In the genomic region with DNA sequence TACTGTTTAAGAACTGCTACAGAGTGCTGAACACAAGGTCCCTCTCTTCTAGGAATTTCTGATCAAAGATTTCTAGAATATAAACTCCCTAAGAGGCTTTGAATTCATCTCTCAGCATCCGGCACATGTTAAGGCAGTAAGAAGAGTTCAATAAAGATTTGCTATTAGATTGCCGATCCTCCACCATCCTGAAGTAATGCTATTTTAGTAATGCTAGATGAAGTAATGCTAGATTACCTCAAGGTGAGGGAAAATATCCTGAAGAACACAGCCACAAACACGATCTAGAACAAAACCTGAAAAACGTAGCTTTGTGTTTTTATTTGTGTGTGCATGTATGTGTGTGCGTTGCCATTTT, we compare ENCODE assay signal across 8 cellular contexts. TPM values are rescaled to one million over a fixed set of nuclear protein-coding genes. Genes with fewer than 3 reads are reported as not detected.
DNase-seq lines count a peak whose midpoint lies in the region; ATAC-seq, FAIRE-seq and TF ChIP-seq lines count a peak whose summit lies in the region.

No MANE protein-coding gene starts in this region.

- peaks cover 78% of the 10 kb centered on the region for H3K4me1 Mint-ChIP-seq in activated T-cell treated with anti-CD3 and anti-CD28 coated beads, Interleukin-2, amount 50 U/mL, for 24 hours (ENCODE audit: low read depth)

- H2AFZ ChIP-seq in HepG2 (ENCODE audit: low read length), result no peak overlapping the region

- no peak for DNase-seq in activated T-cell treated with anti-CD3 and anti-CD28 coated beads, Interleukin-2, amount 50 U/mL, for 24 hours
- DNase-seq in activated T-cell treated with anti-CD3 and anti-CD28 coated beads for 4 hours (no peak), HepG2 (ENCODE audit: low spot score) (no peak), tibial nerve (ENCODE audit: low spot score in 2 of 2) (no peak), SIG-M5 treated with dmso at 0.1 percent for 504 hours (lab: John Stamatoyannopoulos, UW; ENCODE audit: unreplicated experiment) (no peak), NCI-H1694 treated with DMSO at 0.1 percent for 48 hours (lab: John Stamatoyannopoulos, UW) (no peak)

- WGBS in HepG2 (ENCODE audit: low lambda C conversion rate), result 2% methylated on average over 5 of the region's 5 CpGs
- 7 to 8% methylated on average over 5 of the region's 5 CpGs for WGBS in tibial nerve, 2 donors

- H3K27me3 ChIP-seq in HepG2 (ENCODE audit: control insufficient read depth in 1 of 2, insufficient read depth in 2 of 2, low read length in 2 of 2) (no peaks in the 10 kb centered on the region; a peak in 2 of 5 replicates), tibial nerve (no peaks in the 10 kb centered on the region)

- in situ Hi-C loops in HepG2 (cut with HindIII; ENCODE audit: extremely low pct_ligation_motif_present, low pct_unique_long_range_greater_than_20kb), result no loop called here

- H3K27me3 Mint-ChIP-seq in activated T-cell treated with anti-CD3 and anti-CD28 coated beads, Interleukin-2, amount 50 U/mL, for 24 hours, result no peaks in the 10 kb centered on the region

- peak overlapping the region; percentile 97 for H3K27ac ChIP-seq in angular gyrus (ENCODE audit: low read depth, low read length)
- H3K27ac ChIP-seq in HepG2 (ENCODE audit: extremely low read length, insufficient read depth, low read length), result peak overlapping the region; percentile 96
- peak overlapping the region; percentile 94 to 98 (median 97) for H3K27ac ChIP-seq in tibial nerve

- no peak for FAIRE-seq in HepG2 (lab: Jason Lieb, UNC)

- H3K36me3 Mint-ChIP-seq in activated T-cell treated with anti-CD3 and anti-CD28 coated beads, Interleukin-2, amount 50 U/mL, for 24 hours (ENCODE audit: low read depth), result peaks cover 67% of the 10 kb centered on the region

- H3K36me3 ChIP-seq in HepG2 (replicated peaks in 1 of 2; ENCODE audit: control insufficient read depth in 1 of 2, insufficient read depth in 2 of 2, low read length in 2 of 2) (no peaks in the 10 kb centered on the region; a peak in 1 of 5 replicates), tibial nerve (peaks cover 0 to 33% (median 6%) of the 10 kb centered on the region in 3 donors)

- no peak for TF ChIP-seq EP300 in HepG2 (IDR thresholded peaks at IDR 0.05; ENCODE audit: low read depth in 2 of 2, low read length in 2 of 2)
- no peak for TF ChIP-seq EP300 in HepG2 (CRISPR knock-in tag; IDR thresholded peaks at IDR 0.05; ENCODE audit: borderline replicate concordance)
- TF ChIP-seq EP300 in tibial nerve (IDR thresholded peaks at IDR 0.05), result no peak

- TF ChIP-seq CTCF in HepG2 (CRISPR knock-in tag; IDR thresholded peaks at IDR 0.05) (no peak), tibial nerve (IDR thresholded peaks at IDR 0.05) (no peak)

- POLR2A ChIA-PET in HepG2 (lab: Yijun Ruan, JAX), result interaction anchor here (0.6 to 1.7 kb wide), 6 partner anchors 11 to 404 kb away, joined by 3 to 18 read pairs (median 4); a partner anchor contains a TSS

- CTCF ChIA-PET in HepG2 (lab: Yijun Ruan, JAX; ENCODE audit: low intra/inter-chr PET ratio, low total read pairs), result no interaction called here

- H3K9me3 ChIP-seq in HepG2 (ENCODE audit: low read length) (no peaks in the 10 kb centered on the region), tibial nerve (no peaks in the 10 kb centered on the region)

- TF ChIP-seq POLR2A in HepG2 (IDR thresholded peaks at IDR 0.05; ENCODE audit: insufficient read depth in 1 of 2, low read depth in 2 of 2, low read length in 2 of 2) (no peak; a peak in 1 of 4 replicates), tibial nerve (IDR thresholded peaks at IDR 0.05) (no peak)

- peak overlapping the region; percentile 99 for H3K27ac Mint-ChIP-seq in activated T-cell treated with anti-CD3 and anti-CD28 coated beads, Interleukin-2, amount 50 U/mL, for 24 hours

- intact Hi-C loops in HepG2 (cut with micrococcal nuclease; ENCODE audit: unreplicated experiment), result loop anchor here (5.0 kb wide), 1 partner anchor 196 kb away; no protein-coding TSS in a partner anchor

- ATAC-seq in HepG2 (no peak), GM21515 (IDR thresholded peaks at IDR 0.05; ENCODE audit: unreplicated experiment) (no peak)

- no peaks in the 10 kb centered on the region for H3K9me3 Mint-ChIP-seq in activated T-cell treated with anti-CD3 and anti-CD28 coated beads, Interleukin-2, amount 50 U/mL, for 24 hours

- H3K4me2 ChIP-seq in HepG2 (ENCODE audit: low read depth, low read length), result peak overlapping the region; percentile 82

- H3K79me2 ChIP-seq in HepG2 (ENCODE audit: insufficient read depth, low read length), result peaks cover 46% of the 10 kb centered on the region

- peaks cover 32% of the 10 kb centered on the region for H4K20me1 ChIP-seq in HepG2 (ENCODE audit: insufficient read depth, low read length)

- peaks cover 64% of the 10 kb centered on the region for H3K4me1 ChIP-seq in HepG2 (ENCODE audit: insufficient read depth, low read length)
- peaks cover 0 to 65% (median 38%) of the 10 kb centered on the region in 4 donors for H3K4me1 ChIP-seq in tibial nerve

- TSS peak; percentile 91 for BruUV-seq in HepG2 (replicated peaks; lab: Mats Ljungman, UMichigan)

- peak overlapping the region; percentile 90 to 96 (median 94) for H3K4me3 ChIP-seq in HepG2 (replicated peaks in 1 of 3; ENCODE audit: insufficient read depth in 1 of 3, low read depth in 2 of 3, low read length in 3 of 3)
- H3K4me3 ChIP-seq in tibial nerve, result peak overlapping the region; percentile 77 to 98 (median 88)

- no peak for TF ChIP-seq RAD21 in HepG2 (CRISPR knock-in tag; IDR thresholded peaks at IDR 0.05)

- H3K4me3 Mint-ChIP-seq in activated T-cell treated with anti-CD3 and anti-CD28 coated beads, Interleukin-2, amount 50 U/mL, for 24 hours, result peak overlapping the region; percentile 89

- peak overlapping the region; percentile 99 for H3K9ac ChIP-seq in HepG2 (ENCODE audit: insufficient read depth, low read depth, low read length)

RNA-seq across cellular contexts. Expression of a gene that starts 0.9 kb away (rescaled TPM):
- total RNA-seq in HepG2 (2016; rRNA removed; fragmentation: Illumina TruSeq; extraction: Trizol) (340 and 475 TPM in 2 replicates), tibial nerve (100 to 1,000 TPM; 244 to 321 (median 281) TPM)
- total RNA-seq in HepG2 (2016; cell fraction: cytosol; rRNA removed; fragmentation: Illumina TruSeq; extraction: Trizol; ENCODE audit: low read depth), result 118 and 121 TPM in 2 replicates
- 344 and 488 TPM in 2 replicates for total RNA-seq in HepG2 (2016; cell fraction: insoluble cytoplasmic fraction; rRNA removed; fragmentation: Illumina TruSeq; extraction: Trizol)
- 130 and 135 TPM in 2 replicates for total RNA-seq in HepG2 (2016; cell fraction: membrane; rRNA removed; fragmentation: Illumina TruSeq; extraction: Trizol)
- total RNA-seq in HepG2 (2016; cell fraction: nucleus; rRNA removed; fragmentation: Illumina TruSeq; extraction: Trizol), result 113 and 117 TPM in 2 replicates
- 238 and 265 TPM in 2 replicates for polyA plus RNA-seq in HepG2 (2011; rRNA removed)
- polyA plus RNA-seq in HepG2 (2011; cell fraction: cytosol; rRNA removed), result 202 and 250 TPM in 2 replicates
- polyA plus RNA-seq in HepG2 (2011; cell fraction: nucleus; rRNA removed), result 45.6 and 55.4 TPM in 2 replicates
- polyA plus RNA-seq in HepG2 (2012), result 212 and 213 TPM in 2 replicates
- polyA plus RNA-seq in HepG2 (2016; cell fraction: cytosol; fragmentation: Illumina TruSeq; extraction: Trizol; ENCODE audit: low read depth), result 96.0 and 108 TPM in 2 replicates
- 470 and 496 TPM in 2 replicates for polyA plus RNA-seq in HepG2 (2016; cell fraction: insoluble cytoplasmic fraction; fragmentation: Illumina TruSeq; extraction: Trizol; ENCODE audit: low read depth)
- 102 and 106 TPM in 2 replicates for polyA plus RNA-seq in HepG2 (2016; cell fraction: membrane; fragmentation: Illumina TruSeq; extraction: Trizol; ENCODE audit: low read depth)
- 168 and 175 TPM in 2 replicates for polyA plus RNA-seq in HepG2 (2016; cell fraction: nucleus; fragmentation: Illumina TruSeq; extraction: Trizol; ENCODE audit: insufficient read depth, low read depth)
- 114 and 173 TPM in 2 replicates for polyA minus RNA-seq in HepG2 (2011; rRNA and poly(A)+ RNA removed; ENCODE audit: low replicate concordance)
- polyA minus RNA-seq in HepG2 (2011; cell fraction: cytosol; rRNA and poly(A)+ RNA removed), result 94.2 and 95.6 TPM in 2 replicates
- polyA minus RNA-seq in HepG2 (2011; cell fraction: nucleus; rRNA and poly(A)+ RNA removed), result 30.6 and 55.3 TPM in 2 replicates

RNA-seq across cellular contexts. Expression of a gene that starts 13.4 kb away (rescaled TPM):
- 277 and 357 TPM in 2 replicates for total RNA-seq in HepG2 (2016; rRNA removed; fragmentation: Illumina TruSeq; extraction: Trizol)
- total RNA-seq in HepG2 (2016; cell fraction: cytosol; rRNA removed; fragmentation: Illumina TruSeq; extraction: Trizol; ENCODE audit: low read depth), result 95.1 and 97.4 TPM in 2 replicates
- total RNA-seq in HepG2 (2016; cell fraction: insoluble cytoplasmic fraction; rRNA removed; fragmentation: Illumina TruSeq; extraction: Trizol), result 277 and 377 TPM in 2 replicates
- 78.5 and 96.6 TPM in 2 replicates for total RNA-seq in HepG2 (2016; cell fraction: membrane; rRNA removed; fragmentation: Illumina TruSeq; extraction: Trizol)
- total RNA-seq in HepG2 (2016; cell fraction: nucleus; rRNA removed; fragmentation: Illumina TruSeq; extraction: Trizol), result 143 and 145 TPM in 2 replicates
- polyA plus RNA-seq in HepG2 (2011; rRNA removed), result 243 and 261 TPM in 2 replicates
- 156 and 261 TPM in 2 replicates for polyA plus RNA-seq in HepG2 (2011; cell fraction: cytosol; rRNA removed)
- 65.4 and 82.9 TPM in 2 replicates for polyA plus RNA-seq in HepG2 (2011; cell fraction: nucleus; rRNA removed)
- 263 and 319 TPM in 2 replicates for polyA plus RNA-seq in HepG2 (2012)
- 53.2 and 57.8 TPM in 2 replicates for polyA plus RNA-seq in HepG2 (2016; cell fraction: cytosol; fragmentation: Illumina TruSeq; extraction: Trizol; ENCODE audit: low read depth)
- polyA plus RNA-seq in HepG2 (2016; cell fraction: insoluble cytoplasmic fraction; fragmentation: Illumina TruSeq; extraction: Trizol; ENCODE audit: low read depth), result 305 and 333 TPM in 2 replicates
- 53.7 and 63.8 TPM in 2 replicates for polyA plus RNA-seq in HepG2 (2016; cell fraction: membrane; fragmentation: Illumina TruSeq; extraction: Trizol; ENCODE audit: low read depth)
- 156 and 160 TPM in 2 replicates for polyA plus RNA-seq in HepG2 (2016; cell fraction: nucleus; fragmentation: Illumina TruSeq; extraction: Trizol; ENCODE audit: insufficient read depth, low read depth)
- 91.9 and 99.7 TPM in 2 replicates for polyA minus RNA-seq in HepG2 (2011; rRNA and poly(A)+ RNA removed; ENCODE audit: low replicate concordance)
- 172 and 198 TPM in 2 replicates for polyA minus RNA-seq in HepG2 (2011; cell fraction: cytosol; rRNA and poly(A)+ RNA removed)
- polyA minus RNA-seq in HepG2 (2011; cell fraction: nucleus; rRNA and poly(A)+ RNA removed), result 130 and 202 TPM in 2 replicates
- total RNA-seq in tibial nerve, result 100 to 1,000 TPM; 387 to 515 (median 415) TPM

RNA-seq across cellular contexts. Expression of a gene that starts 41.2 kb away (rescaled TPM):
- 0.46 and 1.0 TPM in 2 replicates for total RNA-seq in HepG2 (2016; rRNA removed; fragmentation: Illumina TruSeq; extraction: Trizol)
- total RNA-seq in HepG2 (2016; cell fraction: cytosol; rRNA removed; fragmentation: Illumina TruSeq; extraction: Trizol; ENCODE audit: low read depth), result 0.35 and 1.3 TPM in 2 replicates
- 0.97 and 0.98 TPM in 2 replicates for total RNA-seq in HepG2 (2016; cell fraction: insoluble cytoplasmic fraction; rRNA removed; fragmentation: Illumina TruSeq; extraction: Trizol)
- 0.49 and 0.76 TPM in 2 replicates for total RNA-seq in HepG2 (2016; cell fraction: membrane; rRNA removed; fragmentation: Illumina TruSeq; extraction: Trizol)
- total RNA-seq in HepG2 (2016; cell fraction: nucleus; rRNA removed; fragmentation: Illumina TruSeq; extraction: Trizol), result 0.47 and 1.3 TPM in 2 replicates
- polyA plus RNA-seq in HepG2 (2011; rRNA removed), result 0.98 and 1.6 TPM in 2 replicates
- polyA plus RNA-seq in HepG2 (2011; cell fraction: cytosol; rRNA removed), result 1.0 and 1.4 TPM in 2 replicates
- polyA plus RNA-seq in HepG2 (2011; cell fraction: nucleus; rRNA removed), result 3.6 and 4.1 TPM in 2 replicates
- polyA plus RNA-seq in HepG2 (2012), result 2.6 and 3.3 TPM in 2 replicates
- 0.16 and 0.17 TPM in 2 replicates for polyA plus RNA-seq in HepG2 (2016; cell fraction: cytosol; fragmentation: Illumina TruSeq; extraction: Trizol; ENCODE audit: low read depth)
- polyA plus RNA-seq in HepG2 (2016; cell fraction: insoluble cytoplasmic fraction; fragmentation: Illumina TruSeq; extraction: Trizol; ENCODE audit: low read depth), result 0.60 and 0.63 TPM in 2 replicates
- polyA plus RNA-seq in HepG2 (2016; cell fraction: membrane; fragmentation: Illumina TruSeq; extraction: Trizol; ENCODE audit: low read depth), result 0.25 and 0.37 TPM in 2 replicates
- polyA plus RNA-seq in HepG2 (2016; cell fraction: nucleus; fragmentation: Illumina TruSeq; extraction: Trizol; ENCODE audit: insufficient read depth, low read depth), result 1.1 and 1.2 TPM in 2 replicates
- 0.75 and 0.82 TPM in 2 replicates for polyA minus RNA-seq in HepG2 (2011; rRNA and poly(A)+ RNA removed; ENCODE audit: low replicate concordance)
- 0.89 and 0.97 TPM in 2 replicates for polyA minus RNA-seq in HepG2 (2011; cell fraction: cytosol; rRNA and poly(A)+ RNA removed)
- 2.8 and 4.2 TPM in 2 replicates for polyA minus RNA-seq in HepG2 (2011; cell fraction: nucleus; rRNA and poly(A)+ RNA removed)
- total RNA-seq in tibial nerve, result 1 to 10 TPM; 3.0 to 8.1 (median 5.6) TPM
